In genomic region chr13:106536244-106537034, GRCh38 we compare ENCODE assay signal across 8 cellular contexts. TPM values are rescaled to one million over a fixed set of nuclear protein-coding genes. Genes with fewer than 3 reads are reported as not detected.
DNase-seq lines count a peak whose midpoint lies in the region; ATAC-seq and TF ChIP-seq lines count a peak whose summit lies in the region.

No MANE protein-coding gene starts in this region.

- CTCF ChIA-PET in GM10248 (lab: Yijun Ruan, JAX) = interaction anchor here (0.8 to 4.0 kb wide), 27 partner anchors 9 to 1965 kb away, joined by 3 to 31 read pairs (median 5); no protein-coding TSS in a partner anchor

- H3K27ac ChIP-seq in left ventricle myocardium inferior (replicated peaks) (peak overlapping the region; percentile 89), psoas muscle (peak overlapping the region; percentile 78), urinary bladder (ENCODE audit: low read depth) (no peak overlapping the region)

- intact Hi-C loops in left ventricle myocardium inferior (cut with micrococcal nuclease) (no loop called here), psoas muscle (cut with DNase I) (loop anchor here (10.0 kb wide), 2 partner anchors 1132 to 1962 kb away; no protein-coding TSS in a partner anchor)

- H3K4me1 ChIP-seq in left ventricle myocardium inferior = peaks cover 48% of the 10 kb centered on the region
- no peaks in the 10 kb centered on the region for H3K4me1 ChIP-seq in psoas muscle
- H3K4me1 ChIP-seq in urinary bladder (ENCODE audit: insufficient read depth) = no peaks in the 10 kb centered on the region

- 5 to 6% (median 5%) methylated on average over 44 to 50 of the region's 50 CpGs for WGBS in psoas muscle, 3 donors
- WGBS in urinary bladder = 4% methylated on average over 50 of the region's 50 CpGs

- TF ChIP-seq CTCF in GM10248 (IDR thresholded peaks at IDR 0.05; ENCODE audit: control extremely low read depth, extremely low read depth, low read depth, missing control alignments) (peak; percentile 99), HFF-Myc (IDR thresholded peaks at IDR 0.05; ENCODE audit: low read depth, low read length, missing control alignments) (peak; percentile 98), left ventricle myocardium inferior (IDR thresholded peaks at IDR 0.05; ENCODE audit: borderline replicate concordance) (peak; percentile 99), psoas muscle (IDR thresholded peaks at IDR 0.05) (peak; percentile 99)

- POLR2A ChIA-PET in GM10248 (lab: Yijun Ruan, JAX) = no interaction called here

- peak; percentile 62 to 79 (median 68) for ATAC-seq in psoas muscle

- H3K27me3 ChIP-seq in left ventricle myocardium inferior (ENCODE audit: low read depth) (no peaks in the 10 kb centered on the region), psoas muscle (ENCODE audit: insufficient read depth in 3 of 3, low read length in 2 of 3) (no peaks in the 10 kb centered on the region)

- H3K4me3 ChIP-seq in HFF-Myc (replicated peaks; ENCODE audit: low read depth, low read length) = peak overlapping the region; percentile 59
- H3K4me3 ChIP-seq in left ventricle myocardium inferior = peak overlapping the region; percentile 77
- H3K4me3 ChIP-seq in psoas muscle = peak overlapping the region; percentile 75
- peak overlapping the region; percentile 87 for H3K4me3 ChIP-seq in urinary bladder (ENCODE audit: low read depth, low read length)

- DNase-seq in GM10248 (ENCODE audit: extremely low spot score) (peak; percentile 75), HFF-Myc (ENCODE audit: extremely low read depth, low read depth) (peak; percentile 64), NCI-H1048 (lab: John Stamatoyannopoulos, UW) (peak; percentile 67), T-helper 1 cell (peak; percentile 69 to 87 (median 78)), amniotic epithelial cell (ENCODE audit: low read depth) (peak; percentile 77), left ventricle myocardium inferior (peak; percentile 90), psoas muscle (peak; percentile 88 to 94)

- H3K9me3 ChIP-seq in left ventricle myocardium inferior (replicated peaks) = no peaks in the 10 kb centered on the region
- no peaks in the 10 kb centered on the region for H3K9me3 ChIP-seq in psoas muscle

- H3K36me3 ChIP-seq in left ventricle myocardium inferior (peaks cover 8% of the 10 kb centered on the region), psoas muscle (ENCODE audit: insufficient read depth in 1 of 2, low read depth in 1 of 2) (peaks cover 2 to 7% of the 10 kb centered on the region in 2 donors), urinary bladder (ENCODE audit: insufficient read depth) (no peaks in the 10 kb centered on the region)

RNA-seq across cellular contexts. Expression of gene EFNB2, which starts 1.0 kb away (rescaled TPM):
- total RNA-seq in left ventricle myocardium inferior (10.1 TPM), psoas muscle (10 to 100 TPM in 1 of 4 donors, 1 to 10 TPM in 3; 6.6 to 10.8 (median 9.4) TPM), urinary bladder (31.8 TPM)
- polyA plus RNA-seq in psoas muscle (1 to 10 TPM; 5.8 to 9.2 (median 6.7) TPM), urinary bladder (19.2 TPM)

RNA-seq across cellular contexts. Expression of gene ARGLU1, which starts 31.5 kb away (rescaled TPM):
- total RNA-seq in left ventricle myocardium inferior (29.0 TPM), psoas muscle (10 to 100 TPM; 23.2 to 34.2 (median 27.1) TPM), urinary bladder (177 TPM)
- polyA plus RNA-seq in psoas muscle (10 to 100 TPM; 23.6 to 43.5 (median 23.8) TPM), urinary bladder (67.3 TPM)
